ENCODE assay signal across 16 cellular contexts in the genomic region with DNA sequence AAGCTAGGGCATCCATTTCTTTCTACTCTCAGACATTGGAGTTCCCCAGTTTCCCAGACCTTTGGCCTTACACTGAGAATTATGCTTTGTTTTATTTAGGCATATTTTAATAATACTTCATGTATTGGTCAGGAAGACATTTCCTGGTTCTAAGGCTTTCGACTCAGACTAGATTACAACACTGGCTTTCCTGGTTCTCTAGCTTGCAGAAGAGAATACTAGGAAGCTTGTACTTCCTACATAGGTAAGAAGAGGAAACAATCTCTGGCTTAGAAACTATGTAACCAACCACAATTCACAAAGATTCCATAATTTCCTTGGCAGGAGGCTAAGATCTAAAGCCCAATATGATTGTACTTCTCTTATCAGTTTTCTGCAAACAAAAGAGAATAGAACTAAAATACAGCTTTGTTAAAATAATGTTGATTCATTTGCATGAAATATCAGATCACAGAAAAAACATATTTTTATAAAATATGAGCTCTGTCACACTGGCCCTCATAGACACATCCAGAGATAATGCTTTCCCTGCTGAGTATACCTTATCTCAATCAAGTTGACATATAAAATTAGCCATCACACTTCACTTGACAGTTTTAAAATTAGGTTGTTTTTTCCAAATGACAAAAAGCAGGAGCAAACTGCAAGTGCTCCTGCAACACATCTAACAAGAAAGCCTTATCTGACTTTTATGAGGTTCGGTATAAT. TPM values are rescaled to one million over a fixed set of nuclear protein-coding genes. Genes with fewer than 3 reads are reported as not detected.
DNase-seq lines count a peak whose midpoint lies in the region; ATAC-seq and TF ChIP-seq lines count a peak whose summit lies in the region.
"Had no signal": no experiment of that assay in that cellular context is flagged by ENCODE, and none has a peak within 500 bp of the region (broad histone marks: within the 10 kb centered on the region; RNA-seq: fewer than 3 reads in every experiment).

No MANE protein-coding gene starts in this region.

- H3K27ac Mint-ChIP-seq in activated CD8-positive, alpha-beta memory T cell treated with anti-CD3 and anti-CD28 coated beads, Interleukin-2, amount 10 ng/mL, durations not matched to agents 7 days and 5 days: peak overlapping the region; percentile 96
- no peak overlapping the region for H3K27ac Mint-ChIP-seq in activated T-helper 17 cell treated with anti-CD3 and anti-CD28 coated beads, Interleukin-2, amount 50 U/mL, for 72 hours
- H3K27ac Mint-ChIP-seq: endodermal cell, nephron had no signal

- intact Hi-C loops in heart right ventricle (cut with DNase I) (loop anchor here in 5 of 10 donors (2.0 to 10.0 kb wide), 4 partner anchors 48 to 365 kb away; no protein-coding TSS in a partner anchor), posterior cingulate gyrus (cut with DNase I) (no loop called here)

- CTCF ChIA-PET in activated CD8-positive, alpha-beta memory T cell treated with anti-CD3 and anti-CD28 coated beads, Interleukin-2, amount 10 ng/mL, durations not matched to agents 7 days and 5 days (lab: Charles Lee): interaction anchor here (0.7 to 2.4 kb wide), 6 partner anchors 9 to 66 kb away, joined by 3 to 12 read pairs (median 4); no protein-coding TSS in a partner anchor
- CTCF ChIA-PET in HEK293T (lab: Yijun Ruan, JAX): no interaction called here

- H3K4me1 Mint-ChIP-seq in activated CD8-positive, alpha-beta memory T cell treated with anti-CD3 and anti-CD28 coated beads, Interleukin-2, amount 10 ng/mL, durations not matched to agents 7 days and 5 days: peaks cover 74% of the 10 kb centered on the region
- H3K4me1 Mint-ChIP-seq in activated T-helper 17 cell treated with anti-CD3 and anti-CD28 coated beads, Interleukin-2, amount 50 U/mL, for 72 hours: peaks cover 40% of the 10 kb centered on the region
- H3K4me1 Mint-ChIP-seq: endodermal cell, nephron had no signal

- H3K36me3 Mint-ChIP-seq in activated CD8-positive, alpha-beta memory T cell treated with anti-CD3 and anti-CD28 coated beads, Interleukin-2, amount 10 ng/mL, durations not matched to agents 7 days and 5 days: peaks cover 45% of the 10 kb centered on the region
- peaks cover 28% of the 10 kb centered on the region for H3K36me3 Mint-ChIP-seq in activated T-helper 17 cell treated with anti-CD3 and anti-CD28 coated beads, Interleukin-2, amount 50 U/mL, for 72 hours (ENCODE audit: low read depth)

- no peaks in the 10 kb centered on the region for H3K27me3 ChIP-seq in heart right ventricle

- no peak for ATAC-seq in activated CD8-positive, alpha-beta memory T cell treated with anti-CD3 and anti-CD28 coated beads, Interleukin-2, amount 10 ng/mL, durations not matched to agents 7 days and 5 days
- ATAC-seq in activated T-helper 17 cell treated with anti-CD3 and anti-CD28 coated beads, Interleukin-2, amount 50 U/mL, for 72 hours (replicated peaks): no peak
- ATAC-seq in heart right ventricle: peak; percentile 45 to 92 (median 87)
- ATAC-seq: HCT116 had no signal

- peaks cover 0 to 54% (median 21%) of the 10 kb centered on the region in 9 donors for H3K4me1 ChIP-seq in heart right ventricle

- H3K4me3 ChIP-seq in heart right ventricle: no peak overlapping the region

- POLR2A ChIA-PET in HEK293T (lab: Yijun Ruan, JAX): interaction anchor here (0.9 kb wide), 1 partner anchor 52 kb away, joined by 3 read pairs; no protein-coding TSS in a partner anchor

- DNase-seq in activated CD8-positive, alpha-beta memory T cell treated with anti-CD3 and anti-CD28 coated beads, Interleukin-2, amount 10 ng/mL, durations not matched to agents 7 days and 5 days: no peak
- no peak for DNase-seq in activated CD8-positive, alpha-beta memory T cell treated with anti-CD3 and anti-CD28 coated beads, Interleukin-2, amount 50 U/mL, for 48 hours
- DNase-seq in heart right ventricle (no peak), renal cortical epithelial cell (ENCODE audit: low read depth) (peak; percentile 15), C1 segment of cervical spinal cord (lab: John Stamatoyannopoulos, UW) (no peak), posterior cingulate gyrus (no peak), HEK293T (ENCODE audit: extremely low spot score) (no peak)
- DNase-seq: aorta, DMS79, endodermal cell, KG1, NCI-H1694 treated with DMSO at 0.1 percent for 48 hours had no signal

- H3K4me3 Mint-ChIP-seq in activated CD8-positive, alpha-beta memory T cell treated with anti-CD3 and anti-CD28 coated beads, Interleukin-2, amount 10 ng/mL, durations not matched to agents 7 days and 5 days: no peak overlapping the region
- H3K4me3 Mint-ChIP-seq in activated T-helper 17 cell treated with anti-CD3 and anti-CD28 coated beads, Interleukin-2, amount 50 U/mL, for 72 hours: peak overlapping the region; percentile 1
- H3K4me3 Mint-ChIP-seq: endodermal cell, nephron had no signal

- TF ChIP-seq CTCF in heart right ventricle (IDR thresholded peaks at IDR 0.05): no peak

- H3K9me3 ChIP-seq in heart right ventricle: peaks cover 0 to 47% (median 15%) of the 10 kb centered on the region in 11 donors

- peaks cover 9% of the 10 kb centered on the region for H3K9me3 Mint-ChIP-seq in activated CD8-positive, alpha-beta memory T cell treated with anti-CD3 and anti-CD28 coated beads, Interleukin-2, amount 10 ng/mL, durations not matched to agents 7 days and 5 days (ENCODE audit: low read depth)
- peaks cover 5% of the 10 kb centered on the region for H3K9me3 Mint-ChIP-seq in activated T-helper 17 cell treated with anti-CD3 and anti-CD28 coated beads, Interleukin-2, amount 50 U/mL, for 72 hours

- no peaks in the 10 kb centered on the region for H3K27me3 Mint-ChIP-seq in activated CD8-positive, alpha-beta memory T cell treated with anti-CD3 and anti-CD28 coated beads, Interleukin-2, amount 10 ng/mL, durations not matched to agents 7 days and 5 days
- H3K27me3 Mint-ChIP-seq in activated T-helper 17 cell treated with anti-CD3 and anti-CD28 coated beads, Interleukin-2, amount 50 U/mL, for 72 hours: no peaks in the 10 kb centered on the region

- WGBS in heart right ventricle, 2 donors: 24 to 26% methylated on average over 2 of the region's 2 CpGs

- peaks cover 0 to 10% (median 3%) of the 10 kb centered on the region in 9 donors for H3K36me3 ChIP-seq in heart right ventricle

- H3K27ac ChIP-seq in heart right ventricle: peak overlapping the region in 9 of 10 donors; percentile 25 to 76 (median 50)

TF ChIP-seq in HEK293T, 16 proteins besides CTCF, POLR2A, EP300 and RAD21:
- no peak for TF ChIP-seq CTBP1 (IDR thresholded peaks at IDR 0.05; ENCODE audit: borderline replicate concordance)
- TF ChIP-seq ELF4 (IDR thresholded peaks at IDR 0.05): no peak
- TF ChIP-seq, protein P1, sequence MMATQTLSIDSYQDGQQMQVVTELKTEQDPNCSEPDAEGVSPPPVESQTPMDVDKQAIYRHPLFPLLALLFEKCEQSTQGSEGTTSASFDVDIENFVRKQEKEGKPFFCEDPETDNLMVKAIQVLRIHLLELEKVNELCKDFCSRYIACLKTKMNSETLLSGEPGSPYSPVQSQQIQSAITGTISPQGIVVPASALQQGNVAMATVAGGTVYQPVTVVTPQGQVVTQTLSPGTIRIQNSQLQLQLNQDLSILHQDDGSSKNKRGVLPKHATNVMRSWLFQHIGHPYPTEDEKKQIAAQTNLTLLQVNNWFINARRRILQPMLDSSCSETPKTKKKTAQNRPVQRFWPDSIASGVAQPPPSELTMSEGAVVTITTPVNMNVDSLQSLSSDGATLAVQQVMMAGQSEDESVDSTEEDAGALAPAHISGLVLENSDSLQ (IDR thresholded peaks at IDR 0.05): no peak
- no peak for TF ChIP-seq SUZ12 (IDR thresholded peaks at IDR 0.05)
- TF ChIP-seq ZNF384 (IDR thresholded peaks at IDR 0.05): no peak
- no peak for TF ChIP-seq L3MBTL2 (conservative IDR thresholded peaks at IDR 0.05)
- no peak for TF ChIP-seq LEF1 (IDR thresholded peaks at IDR 0.05; ENCODE audit: borderline replicate concordance)
- TF ChIP-seq FOXM1 (IDR thresholded peaks at IDR 0.05; ENCODE audit: borderline replicate concordance): no peak

RNA-seq across cellular contexts. Expression of a gene that starts 30.5 kb away (rescaled TPM):
- 100 to 1,000 TPM; 355 to 385 TPM for total RNA-seq in activated CD8-positive, alpha-beta memory T cell treated with anti-CD3 and anti-CD28 coated beads, Interleukin-2, amount 10 ng/mL, durations not matched to agents 7 days and 5 days
- total RNA-seq in activated T-helper 17 cell treated with anti-CD3 and anti-CD28 coated beads, Interleukin-2, amount 50 U/mL, for 72 hours: 100 to 1,000 TPM; 146 to 267 TPM
- 1 to 10 TPM; 1.6 to 9.5 (median 3.2) TPM for total RNA-seq in heart right ventricle
- 10 to 100 TPM in 1 of 2 donors, 1 to 10 TPM in 1; 1.2 to 15.6 TPM for polyA plus RNA-seq in heart right ventricle
- 1.2 and 2.2 TPM in 2 replicates for total RNA-seq in renal cortical epithelial cell

RNA-seq across cellular contexts. Expression of a gene that starts 32.8 kb away (rescaled TPM):
- 1 to 10 TPM; 2.2 to 8.8 TPM for total RNA-seq in activated CD8-positive, alpha-beta memory T cell treated with anti-CD3 and anti-CD28 coated beads, Interleukin-2, amount 10 ng/mL, durations not matched to agents 7 days and 5 days
- total RNA-seq in activated T-helper 17 cell treated with anti-CD3 and anti-CD28 coated beads, Interleukin-2, amount 50 U/mL, for 72 hours: 1 to 10 TPM; 6.1 to 7.7 TPM
- total RNA-seq in heart right ventricle: 1 to 10 TPM in 1 of 10 donors, under 1 TPM in 1, not detected in 8; 0.54 to 3.6 TPM
- polyA plus RNA-seq in heart right ventricle: under 1 TPM in 1 of 2 donors, not detected in 1; 0.25 TPM
- not detected in 2 replicates for total RNA-seq in renal cortical epithelial cell
- total RNA-seq: A673, endodermal cell had no signal
- polyA plus RNA-seq: aorta had no signal

Comparison
In these comparisons a context has a peak if more than half of its experiments do, and no peak if none do; other contexts are left out.
1. ATAC-seq: peak in heart right ventricle (8 of 8); none in activated CD8-positive, alpha-beta memory T cell treated with anti-CD3 and anti-CD28 coated beads, Interleukin-2, amount 10 ng/mL, durations not matched to agents 7 days and 5 days (single experiment) and activated T-helper 17 cell treated with anti-CD3 and anti-CD28 coated beads, Interleukin-2, amount 50 U/mL, for 72 hours (single experiment).
2. RNA of a gene that starts 30.5 kb away (total RNA-seq): 355 to 385 TPM in activated CD8-positive, alpha-beta memory T cell treated with anti-CD3 and anti-CD28 coated beads, Interleukin-2, amount 10 ng/mL, durations not matched to agents 7 days and 5 days and 146 to 267 TPM in activated T-helper 17 cell treated with anti-CD3 and anti-CD28 coated beads, Interleukin-2, amount 50 U/mL, for 72 hours; 1.6 to 9.5 TPM in heart right ventricle and 1.2 to 2.2 TPM in renal cortical epithelial cell; every median in the first group is over 10 times any median in the second.